Comparison of ENCODE assay signal across 1 cellular context in genomic region chr11:128519353-128519752, GRCh38.
TF ChIP-seq lines count a peak whose summit lies in the region.

No MANE protein-coding gene starts in this region.

TF ChIP-seq in SK-N-SH, 30 proteins besides CTCF, POLR2A, EP300 and RAD21 (continued from another document):
- no peak for TF ChIP-seq USF2 (IDR thresholded peaks at IDR 0.05; ENCODE audit: borderline replicate concordance, low read depth, low read length)
- TF ChIP-seq MAX (IDR thresholded peaks at IDR 0.05; ENCODE audit: low read depth), result no peak
- no peak for TF ChIP-seq TCF12 (IDR thresholded peaks at IDR 0.05)
- no peak for TF ChIP-seq MEF2A (IDR thresholded peaks at IDR 0.05; ENCODE audit: borderline replicate concordance, low read depth)
- TF ChIP-seq RCOR1 (IDR thresholded peaks at IDR 0.05; ENCODE audit: low read length), result no peak
- TF ChIP-seq YY1 (IDR thresholded peaks at IDR 0.05; ENCODE audit: low read depth), result no peak
- no peak for TF ChIP-seq RXRA (IDR thresholded peaks at IDR 0.05; ENCODE audit: borderline replicate concordance, low read depth)
- no peak for TF ChIP-seq CHD2 (IDR thresholded peaks at IDR 0.05; ENCODE audit: low read length, partially characterized antibody)
- no peak for TF ChIP-seq FOSL2 (IDR thresholded peaks at IDR 0.05; ENCODE audit: borderline replicate concordance, low read depth)
- TF ChIP-seq TAF1 (IDR thresholded peaks at IDR 0.05; ENCODE audit: borderline replicate concordance, low read depth, low read length), result no peak
- no peak for TF ChIP-seq ZBTB33 (IDR thresholded peaks at IDR 0.05; ENCODE audit: borderline replicate concordance, low read depth)
TF ChIP-seq in SK-N-SH: peak in this region for 0.
